30 cellular contexts compared by ENCODE assay signal in genomic region chr10:121110369-121110768, GRCh38.
"Had no signal": no experiment of that assay in that cellular context is flagged by ENCODE, and none has a peak within 500 bp of the region (broad histone marks: within the 10 kb centered on the region; RNA-seq: fewer than 3 reads in every experiment).

No MANE protein-coding gene starts in this region.

- H3K4me1 ChIP-seq: ascending aorta, body of pancreas, breast epithelium had no signal

- H3K4me3 ChIP-seq: adrenal gland, ascending aorta, body of pancreas, breast epithelium, cardiac muscle cell had no signal

- H3K9me3 ChIP-seq: adrenal gland, ascending aorta, body of pancreas had no signal

- H3K27ac ChIP-seq: adrenal gland, ascending aorta, body of pancreas, brain microvascular endothelial cell, breast epithelium, cardiac muscle cell had no signal

- H3K36me3 ChIP-seq: adrenal gland, ascending aorta, brain microvascular endothelial cell, breast epithelium, cardiac muscle cell had no signal

- DNase-seq: activated effector memory CD4-positive, alpha-beta T cell treated with anti-CD3 and anti-CD28 coated beads, Interleukin-2, amount 50 U/mL, for 16 hours; activated effector memory CD4-positive, alpha-beta T cell treated with Interleukin-2 at 50 U/mL for 16 hours; activated gamma-delta T cell; activated gamma-delta T cell treated with Interleukin-2 at 50 U/mL for 16 hours; activated naive CD4-positive, alpha-beta T cell; activated naive CD4-positive, alpha-beta T cell treated with anti-CD3 and anti-CD28 coated beads for 36 hours; activated naive CD4-positive, alpha-beta T cell treated with anti-CD3 and anti-CD28 coated beads, Interleukin-2, amount 10 ng/mL, durations not matched to agents 7 days and 5 days; activated naive CD4-positive, alpha-beta T cell treated with anti-CD3 and anti-CD28 coated beads, Interleukin-2, amount 50 U/mL, for 16 hours; activated naive CD4-positive, alpha-beta T cell treated with Interleukin-2 at 50 U/mL for 16 hours; activated naive CD8-positive, alpha-beta T cell treated with anti-CD3 and anti-CD28 coated beads for 36 hours; activated naive CD8-positive, alpha-beta T cell treated with anti-CD3 and anti-CD28 coated beads, Interleukin-2, amount 10 ng/mL, durations not matched to agents 7 days and 5 days; activated naive CD8-positive, alpha-beta T cell treated with anti-CD3 and anti-CD28 coated beads, Interleukin-2, amount 50 U/mL, for 24 hours; activated T-cell treated with anti-CD3 and anti-CD28 coated beads, Interleukin-2, amount 50 U/mL, for 1 hour; activated T-cell treated with anti-CD3 and anti-CD28 coated beads, Interleukin-2, amount 50 U/mL, for 24 hours; activated T-cell treated with anti-CD3 and anti-CD28 coated beads, Interleukin-2, amount 50 U/mL, for 4 hours; activated T-cell treated with anti-CD3 and anti-CD28 coated beads, Interleukin-2, amount 50 U/mL, for 48 hours; activated T-cell treated with anti-CD3 and anti-CD28 coated beads, Interleukin-2, amount 50 U/mL, for 72 hours; adrenal gland; amniotic stem cell; amygdala; anterior cingulate cortex; aorta; body of pancreas; brain microvascular endothelial cell; caudate nucleus; central memory CD4-positive, alpha-beta T cell; cerebellar nuclear complex had no signal
